ENCODE assay signal across 1 cellular context in genomic region chr21:44816761-44817505, GRCh38.
TF ChIP-seq lines count a peak whose summit lies in the region.

No MANE protein-coding gene starts in this region.

TF ChIP-seq in GM23338, 12 proteins besides CTCF, POLR2A, EP300 and RAD21 (continued from another document):
- TF ChIP-seq REST (IDR thresholded peaks at IDR 0.05; ENCODE audit: unreplicated experiment) (no peak), EZH2phosphoT487 (IDR thresholded peaks at IDR 0.05; ENCODE audit: unreplicated experiment) (no peak), JUNB (IDR thresholded peaks at IDR 0.05; ENCODE audit: unreplicated experiment) (no peak), ZNF462 (CRISPR knock-in tag; IDR thresholded peaks at IDR 0.05) (no peak), ZNF114 (CRISPR knock-in tag; IDR thresholded peaks at IDR 0.05) (no peak)
